8 cellular contexts compared by ENCODE assay signal in the genomic region with DNA sequence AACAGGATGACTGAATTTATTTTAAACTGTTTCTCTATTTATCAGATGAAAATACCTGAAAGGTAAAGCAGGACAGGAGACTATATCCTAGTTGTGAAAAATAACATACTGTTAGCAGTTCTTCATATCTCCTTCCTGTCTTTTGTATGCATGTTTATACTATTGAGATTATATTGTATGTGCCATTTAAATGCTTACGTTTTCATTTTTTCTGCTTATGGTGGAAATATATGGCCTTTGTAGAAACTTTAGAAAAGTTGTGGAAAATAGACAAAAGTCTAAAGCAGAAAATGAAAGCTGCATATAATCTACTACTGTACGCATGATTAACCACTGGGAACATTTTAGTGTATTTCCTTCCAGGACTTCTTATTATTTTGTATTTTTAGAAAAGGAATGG. TPM values are rescaled to one million over a fixed set of nuclear protein-coding genes. Genes with fewer than 3 reads are reported as not detected.
DNase-seq lines count a peak whose midpoint lies in the region; ATAC-seq and TF ChIP-seq lines count a peak whose summit lies in the region.

No MANE protein-coding gene starts in this region.

- H3K27ac Mint-ChIP-seq in activated T-helper 1 cell treated with anti-CD3 and anti-CD28 coated beads, Interleukin-12 subunit alpha, Interleukin-12 subunit beta, Interleukin-2, Interleukin-4 antibody, amounts not matched to agents 30 ng/mL and 10 ng/mL and 1 ng/mL, durations not matched to agents 14 hours and 24 hours and 36 hours = no peak overlapping the region

- peak overlapping the region; percentile 93 for H3K4me3 Mint-ChIP-seq in activated T-helper 1 cell treated with anti-CD3 and anti-CD28 coated beads, Interleukin-12 subunit alpha, Interleukin-12 subunit beta, Interleukin-2, Interleukin-4 antibody, amounts not matched to agents 30 ng/mL and 10 ng/mL and 1 ng/mL, durations not matched to agents 14 hours and 24 hours and 36 hours

- H3K4me1 Mint-ChIP-seq in activated T-helper 1 cell treated with anti-CD3 and anti-CD28 coated beads, Interleukin-12 subunit alpha, Interleukin-12 subunit beta, Interleukin-2, Interleukin-4 antibody, amounts not matched to agents 30 ng/mL and 10 ng/mL and 1 ng/mL, durations not matched to agents 14 hours and 24 hours and 36 hours (ENCODE audit: low read depth) = peaks cover 37% of the 10 kb centered on the region

- POLR2A ChIA-PET in HEK293 (lab: Yijun Ruan, JAX) = interaction anchor here (1.1 to 3.6 kb wide), 4 partner anchors 15 to 177 kb away, joined by 3 to 12 read pairs (median 3); no protein-coding TSS in a partner anchor

- H3K4me3 ChIP-seq in HEK293 (ENCODE audit: low read depth, low read length) (peak overlapping the region; percentile 64), iPS-18a (ENCODE audit: low read length) (peak overlapping the region; percentile 83), smooth muscle cell (peak overlapping the region; percentile 61)

- CTCF ChIA-PET in HEK293 (lab: Yijun Ruan, JAX) = interaction anchor here (0.6 to 1.6 kb wide), 2 partner anchors 45 to 407 kb away, joined by 4 read pairs; no protein-coding TSS in a partner anchor

- TF ChIP-seq CTCF in HEK293 (tag by site-specific recombination; IDR thresholded peaks at IDR 0.05) (no peak), smooth muscle cell (IDR thresholded peaks at IDR 0.05; ENCODE audit: borderline replicate concordance, insufficient read depth, poor library complexity, severe bottlenecking) (no peak), GM13977 (IDR thresholded peaks at IDR 0.05; ENCODE audit: extremely low read depth, insufficient read depth, missing control alignments) (no peak)

- no peaks in the 10 kb centered on the region for H3K79me2 ChIP-seq in smooth muscle cell (ENCODE audit: low read depth)

- peaks cover 35% of the 10 kb centered on the region for H3K27me3 Mint-ChIP-seq in activated T-helper 1 cell treated with anti-CD3 and anti-CD28 coated beads, Interleukin-12 subunit alpha, Interleukin-12 subunit beta, Interleukin-2, Interleukin-4 antibody, amounts not matched to agents 30 ng/mL and 10 ng/mL and 1 ng/mL, durations not matched to agents 14 hours and 24 hours and 36 hours (ENCODE audit: insufficient read depth)

- H2AFZ ChIP-seq in smooth muscle cell (ENCODE audit: low read depth) = no peak overlapping the region

- H4K20me1 ChIP-seq in smooth muscle cell (ENCODE audit: low read depth) = no peaks in the 10 kb centered on the region

- H3K9me3 Mint-ChIP-seq in activated T-helper 1 cell treated with anti-CD3 and anti-CD28 coated beads, Interleukin-12 subunit alpha, Interleukin-12 subunit beta, Interleukin-2, Interleukin-4 antibody, amounts not matched to agents 30 ng/mL and 10 ng/mL and 1 ng/mL, durations not matched to agents 14 hours and 24 hours and 36 hours = no peaks in the 10 kb centered on the region

- in situ Hi-C loops in GM13977 (cut with MboI; ENCODE audit: low pct_unique_long_range_greater_than_20kb, low sequenced_read_pairs, unreplicated experiment) = no loop called here

- H3K4me2 ChIP-seq in smooth muscle cell = peak overlapping the region; percentile 90

- 78% methylated on average over 2 of the region's 2 CpGs for WGBS in smooth muscle cell (ENCODE audit: low lambda C conversion rate)

- ATAC-seq in sciatic nerve (no peak), GM19463 (IDR thresholded peaks at IDR 0.05; ENCODE audit: unreplicated experiment) (no peak)

- peaks cover 4% of the 10 kb centered on the region for H3K36me3 Mint-ChIP-seq in activated T-helper 1 cell treated with anti-CD3 and anti-CD28 coated beads, Interleukin-12 subunit alpha, Interleukin-12 subunit beta, Interleukin-2, Interleukin-4 antibody, amounts not matched to agents 30 ng/mL and 10 ng/mL and 1 ng/mL, durations not matched to agents 14 hours and 24 hours and 36 hours (ENCODE audit: low read depth)

- H3K27ac ChIP-seq in HEK293 (ENCODE audit: extremely low read depth, low read depth, low read length) = no peak overlapping the region
- H3K27ac ChIP-seq in iPS-18a (ENCODE audit: low read length) = no peak overlapping the region
- H3K27ac ChIP-seq in smooth muscle cell (ENCODE audit: low read depth) = no peak overlapping the region

- no peaks in the 10 kb centered on the region for H3K9me3 ChIP-seq in HEK293 (ENCODE audit: control insufficient read depth, insufficient read depth, low read depth, low read length)
- H3K9me3 ChIP-seq in iPS-18a (ENCODE audit: control insufficient read depth, low read depth, low read length) = no peaks in the 10 kb centered on the region
- H3K9me3 ChIP-seq in smooth muscle cell (replicated peaks; ENCODE audit: low read depth) = no peaks in the 10 kb centered on the region

- H3F3A ChIP-seq in smooth muscle cell (ENCODE audit: low read depth) = no peaks in the 10 kb centered on the region

- DNase-seq in activated T-helper 1 cell treated with anti-CD3 and anti-CD28 coated beads, Interleukin-12 subunit alpha, Interleukin-12 subunit beta, Interleukin-2, Interleukin-4 antibody, amounts not matched to agents 30 ng/mL and 10 ng/mL and 1 ng/mL, durations not matched to agents 14 hours and 24 hours and 36 hours (ENCODE audit: low spot score) = no peak
- DNase-seq in smooth muscle cell (lab: John Stamatoyannopoulos, UW; ENCODE audit: unreplicated experiment) = no peak
- no peak for DNase-seq in sciatic nerve (ENCODE audit: low spot score)
- DNase-seq in NOMO-1 (lab: John Stamatoyannopoulos, UW; ENCODE audit: unreplicated experiment in 2 of 2) = no peak
- no peak for DNase-seq in GM13977 (ENCODE audit: low spot score)

- H3K27me3 ChIP-seq in iPS-18a (ENCODE audit: control insufficient read depth, insufficient read depth, low read length) (peaks cover 46% of the 10 kb centered on the region), smooth muscle cell (ENCODE audit: low read depth) (peaks cover 53% of the 10 kb centered on the region)

- H3K9ac ChIP-seq in iPS-18a (ENCODE audit: low read length) (no peak overlapping the region), smooth muscle cell (ENCODE audit: low read depth) (no peak overlapping the region)

- no peaks in the 10 kb centered on the region for H3K36me3 ChIP-seq in HEK293 (ENCODE audit: control insufficient read depth in 2 of 2, insufficient read depth in 1 of 2, low read length in 2 of 2)
- no peaks in the 10 kb centered on the region for H3K36me3 ChIP-seq in iPS-18a (ENCODE audit: control insufficient read depth, low read depth, low read length)
- H3K36me3 ChIP-seq in smooth muscle cell (ENCODE audit: low read depth) = no peaks in the 10 kb centered on the region

- intact Hi-C loops in activated T-helper 1 cell treated with anti-CD3 and anti-CD28 coated beads, Interleukin-12 subunit alpha, Interleukin-12 subunit beta, Interleukin-2, Interleukin-4 antibody, amounts not matched to agents 30 ng/mL and 10 ng/mL and 1 ng/mL, durations not matched to agents 14 hours and 24 hours and 36 hours (cut with micrococcal nuclease) = loop anchor here (5.0 kb wide), 1 partner anchor 1952 kb away; the partner anchor contains the start of gene MFSD1
- intact Hi-C loops in sciatic nerve (cut with DNase I) = loop anchor here (5.0 kb wide), 1 partner anchor 958 kb away; no protein-coding TSS in a partner anchor

- H3K4me1 ChIP-seq in HEK293 (ENCODE audit: control insufficient read depth, insufficient read depth, low read length) (peaks cover 3% of the 10 kb centered on the region; the same call in 1 of the 2 replicates), iPS-18a (ENCODE audit: control insufficient read depth, low read depth, low read length) (peaks cover 14% of the 10 kb centered on the region), smooth muscle cell (ENCODE audit: low read depth) (peaks cover 10% of the 10 kb centered on the region)

TF ChIP-seq in HEK293, 187 proteins besides CTCF, POLR2A, EP300 and RAD21:
- TF ChIP-seq SP7 (tag by site-specific recombination; IDR thresholded peaks at IDR 0.05) = no peak
- no peak for TF ChIP-seq GLI4 (tag by site-specific recombination; IDR thresholded peaks at IDR 0.05)
- no peak for TF ChIP-seq PRDM4 (tag by site-specific recombination; IDR thresholded peaks at IDR 0.05)
- TF ChIP-seq ZNF214 (tag by site-specific recombination; IDR thresholded peaks at IDR 0.05; ENCODE audit: borderline replicate concordance) = no peak
- no peak for TF ChIP-seq ZNF580 (tag by site-specific recombination; IDR thresholded peaks at IDR 0.05)
- TF ChIP-seq SCRT1 (tag by site-specific recombination; IDR thresholded peaks at IDR 0.05; ENCODE audit: borderline replicate concordance) = no peak
- TF ChIP-seq ZNF202 (tag by site-specific recombination; IDR thresholded peaks at IDR 0.05; ENCODE audit: borderline replicate concordance) = no peak
- no peak for TF ChIP-seq ZNF114 (tag by site-specific recombination; IDR thresholded peaks at IDR 0.05)
- no peak for TF ChIP-seq ZNF155 (tag by site-specific recombination; IDR thresholded peaks at IDR 0.05)
- no peak for TF ChIP-seq ZBTB21 (tag by site-specific recombination; IDR thresholded peaks at IDR 0.05)
- no peak for TF ChIP-seq ZNF157 (tag by site-specific recombination; IDR thresholded peaks at IDR 0.05)
TF ChIP-seq in HEK293: peak in this region for 0.

RNA-seq across cellular contexts. Expression of gene PPM1L, which starts 2.1 kb away (rescaled TPM):
- 2.7 and 3.3 TPM in 2 replicates for total RNA-seq in activated T-helper 1 cell treated with anti-CD3 and anti-CD28 coated beads, Interleukin-12 subunit alpha, Interleukin-12 subunit beta, Interleukin-2, Interleukin-4 antibody, amounts not matched to agents 30 ng/mL and 10 ng/mL and 1 ng/mL, durations not matched to agents 14 hours and 24 hours and 36 hours
- total RNA-seq in smooth muscle cell = 1.9 and 2.2 TPM in 2 replicates
- 0.14 and 1.2 TPM in 2 replicates for polyA plus RNA-seq in smooth muscle cell
- total RNA-seq in sciatic nerve = 10.0 TPM
